8 cellular contexts compared by ENCODE assay signal in the genomic region with DNA sequence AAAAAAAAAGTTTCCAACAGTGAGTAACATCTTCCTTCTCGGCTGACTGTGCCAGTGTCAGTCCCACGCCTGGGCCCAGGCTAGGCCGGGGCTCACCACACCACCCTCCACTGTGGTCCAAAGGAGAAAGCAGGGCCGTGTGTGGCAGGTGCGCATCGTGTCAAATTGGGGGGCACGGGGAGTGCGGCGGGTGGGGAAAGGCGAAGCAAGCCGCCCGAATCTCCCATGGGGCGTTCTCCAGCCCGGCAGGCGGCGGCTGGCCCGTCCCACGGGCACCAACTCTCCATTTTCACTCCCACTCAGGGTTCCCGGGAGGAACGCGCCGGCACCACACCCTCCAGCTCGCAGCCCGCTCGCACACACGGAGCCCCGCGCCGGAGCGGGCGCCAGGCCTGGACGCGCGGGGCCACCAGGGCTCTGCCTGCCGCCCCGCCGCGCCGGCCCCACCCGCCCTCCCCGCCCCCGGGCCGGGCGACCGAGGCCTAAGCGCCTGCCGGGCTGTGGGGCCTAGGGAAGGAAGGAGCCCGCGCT. TPM values are rescaled to one million over a fixed set of nuclear protein-coding genes. Genes with fewer than 3 reads are reported as not detected.
DNase-seq lines count a peak whose midpoint lies in the region; ATAC-seq and TF ChIP-seq lines count a peak whose summit lies in the region.

No MANE protein-coding gene starts in this region.

- peak; percentile 1 for ATAC-seq in GM18873 (IDR thresholded peaks at IDR 0.05; ENCODE audit: low FRiP score, unreplicated experiment)
- ATAC-seq in HG03060 (IDR thresholded peaks at IDR 0.05; ENCODE audit: low read depth, unreplicated experiment), result peak; percentile 0

- in situ Hi-C loops in astrocyte of the cerebellum (cut with HindIII; ENCODE audit: low sequenced_read_pairs), result loop anchor here (5.0 kb wide), 1 partner anchor 51 kb away; no protein-coding TSS in a partner anchor

- peak overlapping the region; percentile 74 for H3K4me3 ChIP-seq in astrocyte of the cerebellum (ENCODE audit: low read depth, low read length)

- DNase-seq in T-helper 1 cell, result peak in 3 of 5 donors; percentile 15 to 36 (median 24)
- no peak for DNase-seq in astrocyte of the cerebellum (ENCODE audit: low read depth)
- DNase-seq in iPS-NIHi7 (ENCODE audit: extremely low spot score), result peak; percentile 15
- DNase-seq in stimulated activated CD4-positive, alpha-beta T cell treated with anti-CD3 and anti-CD28 coated beads, Interleukin-12 subunit alpha, Interleukin-12 subunit beta, amount 100 ng/mL, for 24 hours (ENCODE audit: low read depth in 2 of 2), result peak; percentile 26 to 36
- no peak for DNase-seq in H4 (ENCODE audit: low spot score)
- DNase-seq in NCI-H446 (lab: John Stamatoyannopoulos, UW), result no peak

- TF ChIP-seq CTCF in astrocyte of the cerebellum (IDR thresholded peaks at IDR 0.05; ENCODE audit: low read depth, low read length, missing control alignments), result no peak

RNA-seq across cellular contexts. Expression of a gene that starts 0.6 kb away (rescaled TPM):
- total RNA-seq in H4 (2014; rRNA removed; shearing (Covaris generic)), result 5.9 and 6.6 TPM in 2 replicates

Comparison
In these comparisons a context has a peak if more than half of its experiments do, and no peak if none do; other contexts are left out.
1. DNase-seq: peak in T-helper 1 cell (3 of 5), iPS-NIHi7 (single experiment) and stimulated activated CD4-positive, alpha-beta T cell treated with anti-CD3 and anti-CD28 coated beads, Interleukin-12 subunit alpha, Interleukin-12 subunit beta, amount 100 ng/mL, for 24 hours (2 of 2); none in astrocyte of the cerebellum (single experiment), H4 (single experiment) and NCI-H446 (0 of 2).